In genomic region chr1:91550961-91551360, GRCh38 we compare ENCODE assay signal across 1 cellular context.
TF ChIP-seq lines count a peak whose summit lies in the region.

No MANE protein-coding gene starts in this region.

TF ChIP-seq in GM12878, 131 proteins besides CTCF, POLR2A, EP300 and RAD21:
- no peak for TF ChIP-seq SP1 (IDR thresholded peaks at IDR 0.05; ENCODE audit: low read depth, low read length)
- no peak for TF ChIP-seq HDAC6 (IDR thresholded peaks at IDR 0.05; ENCODE audit: unreplicated experiment)
- peak; percentile 22; the same call in 1 of the 2 replicates for TF ChIP-seq RUNX3 (IDR thresholded peaks at IDR 0.05; ENCODE audit: low read length)
- TF ChIP-seq ZNF592 (IDR thresholded peaks at IDR 0.05), result no peak
